9 cellular contexts compared by ENCODE assay signal in the genomic region with DNA sequence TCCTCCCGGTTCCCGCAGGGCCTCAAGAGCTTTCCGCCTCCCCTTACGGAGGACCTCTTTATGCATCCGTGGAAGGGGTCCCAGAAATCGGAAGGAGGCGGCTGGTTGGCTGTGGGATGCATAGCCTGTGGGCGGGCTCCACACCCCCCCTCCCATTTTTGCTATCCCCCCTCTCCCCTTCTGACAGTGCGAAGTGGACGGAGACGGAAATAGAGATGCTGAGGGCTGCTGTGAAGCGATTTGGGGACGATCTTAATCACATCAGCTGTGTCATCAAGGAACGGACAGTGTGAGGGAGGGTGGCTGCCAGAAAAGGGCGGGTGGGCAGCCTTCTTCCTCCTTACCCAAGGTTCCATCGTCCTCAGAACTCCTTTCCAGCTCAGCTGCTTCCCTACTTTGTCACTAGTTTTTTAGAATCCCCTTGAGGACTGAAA. TPM values are rescaled to one million over a fixed set of nuclear protein-coding genes. Genes with fewer than 3 reads are reported as not detected.
A peak's percentile ranks its signal among the peaks of the same experiment; 100 is the strongest.
DNase-seq lines count a peak whose midpoint lies in the region; ATAC-seq and TF ChIP-seq lines count a peak whose summit lies in the region.
"Had no signal": no experiment of that assay in that cellular context is flagged by ENCODE, and none has a peak within 500 bp of the region (broad histone marks: within the 10 kb centered on the region; RNA-seq: fewer than 3 reads in every experiment).

No MANE protein-coding gene starts in this region.

- no peaks in the 10 kb centered on the region for H3K9me3 Mint-ChIP-seq in memory B cell

- H3K9me3 ChIP-seq in heart right ventricle, result no peaks in the 10 kb centered on the region

- H3K4me1 ChIP-seq in heart right ventricle (peaks cover 22 to 81% (median 68%) of the 10 kb centered on the region in 9 donors), urinary bladder (ENCODE audit: insufficient read depth) (no peaks in the 10 kb centered on the region)

- no peaks in the 10 kb centered on the region for H3K27me3 Mint-ChIP-seq in memory B cell

- peak overlapping the region; percentile 99 for H3K27ac Mint-ChIP-seq in memory B cell

- in situ Hi-C loops in astrocyte of the spinal cord (cut with HindIII; ENCODE audit: low sequenced_read_pairs), result no loop called here

- H3K36me3 Mint-ChIP-seq in memory B cell, result peaks cover 8% of the 10 kb centered on the region

- TF ChIP-seq CTCF in heart right ventricle (IDR thresholded peaks at IDR 0.05) (no peak), astrocyte of the spinal cord (IDR thresholded peaks at IDR 0.05; ENCODE audit: low read depth, low read length) (no peak)

- H3K4me3 ChIP-seq in heart right ventricle (peak overlapping the region; percentile 59 to 98 (median 92)), astrocyte of the spinal cord (ENCODE audit: low read depth, low read length) (peak overlapping the region; percentile 89), urinary bladder (ENCODE audit: low read depth, low read length) (peak overlapping the region; percentile 27)

- H3K27me3 ChIP-seq in heart right ventricle, result no peaks in the 10 kb centered on the region

- WGBS in heart right ventricle, 2 donors, result 38 to 41% methylated on average over 16 of the region's 16 CpGs
- 23% methylated on average over 16 of the region's 16 CpGs for WGBS in urinary bladder

- ATAC-seq in heart right ventricle (no peak), memory B cell (ENCODE audit: low read depth) (no peak), HG03520 (IDR thresholded peaks at IDR 0.05; ENCODE audit: unreplicated experiment) (no peak)

- peaks cover 32% of the 10 kb centered on the region for H3K4me1 Mint-ChIP-seq in memory B cell

- H3K36me3 ChIP-seq in heart right ventricle (peaks cover 0 to 24% (median 0%) of the 10 kb centered on the region in 9 donors), urinary bladder (ENCODE audit: insufficient read depth) (no peaks in the 10 kb centered on the region)

- peak overlapping the region; percentile 92 for H3K4me3 Mint-ChIP-seq in memory B cell

- DNase-seq in heart right ventricle (no peak), cardiac septum (ENCODE audit: low spot score) (no peak), astrocyte of the spinal cord (ENCODE audit: low read depth, low spot score) (no peak), memory B cell (ENCODE audit: low spot score in 2 of 2) (no peak), NK-92 (lab: John Stamatoyannopoulos, UW; ENCODE audit: unreplicated experiment) (no peak)
- DNase-seq in stimulated activated naive CD4-positive, alpha-beta T cell treated with Interleukin-2 at 50 U/mL for 16 hours (lab: John Stamatoyannopoulos, UW), result no peak

- H3K27ac ChIP-seq in heart right ventricle (peak overlapping the region; percentile 87 to 100 (median 96)), urinary bladder (ENCODE audit: low read depth) (no peak overlapping the region)

- intact Hi-C loops in heart right ventricle (cut with DNase I), result loop anchor here in 6 of 10 donors (10.0 kb wide), 2 partner anchors 261 to 351 kb away; partner anchors contain the start of gene XAF1 (in 5 of the 6)
- intact Hi-C loops in cardiac septum (cut with DNase I), result no loop called here

RNA-seq across cellular contexts. Expression of gene RNASEK, which starts 3.2 kb away (rescaled TPM):
- total RNA-seq in heart right ventricle (100 to 1,000 TPM; 144 to 241 (median 160) TPM), cardiac septum (171 TPM), urinary bladder (32.9 TPM)
- polyA plus RNA-seq in heart right ventricle (100 to 1,000 TPM; 220 to 429 TPM), urinary bladder (305 TPM)

RNA-seq across cellular contexts. Expression of gene BCL6B, which starts 7.2 kb away (rescaled TPM):
- total RNA-seq in heart right ventricle, result 10 to 100 TPM in 8 of 10 donors, 1 to 10 TPM in 2; 9.6 to 35.4 (median 18.3) TPM
- 1 to 10 TPM; 9.5 to 9.7 TPM for polyA plus RNA-seq in heart right ventricle
- total RNA-seq in cardiac septum, result 8.8 TPM
- 12.5 TPM for total RNA-seq in urinary bladder
- polyA plus RNA-seq in urinary bladder, result 9.9 TPM

RNA-seq across cellular contexts. Expression of gene ALOX12, which starts 19.8 kb away (rescaled TPM):
- total RNA-seq in heart right ventricle, result under 1 TPM in 1 of 10 donors, not detected in 9; 0.11 TPM
- under 1 TPM in 1 of 2 donors, not detected in 1; 0.04 TPM for polyA plus RNA-seq in heart right ventricle
- total RNA-seq in cardiac septum, result not detected
- total RNA-seq in urinary bladder, result not detected
- 0.04 TPM for polyA plus RNA-seq in urinary bladder
- total RNA-seq: dermis microvascular lymphatic vessel endothelial cell had no signal

RNA-seq across cellular contexts. Expression of gene SLC16A13, which starts 20.2 kb away (rescaled TPM):
- total RNA-seq in heart right ventricle, result 1 to 10 TPM in 9 of 10 donors, under 1 TPM in 1; 0.70 to 2.1 (median 1.5) TPM
- 1 to 10 TPM; 1.1 to 2.0 TPM for polyA plus RNA-seq in heart right ventricle
- 0.48 TPM for total RNA-seq in cardiac septum
- 0.37 TPM for total RNA-seq in urinary bladder
- polyA plus RNA-seq in urinary bladder, result 1.5 TPM

RNA-seq across cellular contexts. Expression of gene SLC16A11, which starts 28.3 kb away (rescaled TPM):
- total RNA-seq in heart right ventricle (1 to 10 TPM in 1 of 10 donors, under 1 TPM in 9; 0.19 to 1.1 (median 0.48) TPM), cardiac septum (1.1 TPM), urinary bladder (not detected)
- polyA plus RNA-seq in heart right ventricle (1 to 10 TPM in 1 of 2 donors, under 1 TPM in 1; 0.78 to 2.1 TPM), urinary bladder (1.5 TPM)

Comparison
In these comparisons a context has a peak if more than half of its experiments do, and no peak if none do; other contexts are left out.
1. H3K4me3 ChIP-seq: peak in every context shown above with its lines; median percentile 92 in heart right ventricle; 89 in astrocyte of the spinal cord; 27 in urinary bladder.